Comparison of ENCODE assay signal across 10 cellular contexts in the genomic region with DNA sequence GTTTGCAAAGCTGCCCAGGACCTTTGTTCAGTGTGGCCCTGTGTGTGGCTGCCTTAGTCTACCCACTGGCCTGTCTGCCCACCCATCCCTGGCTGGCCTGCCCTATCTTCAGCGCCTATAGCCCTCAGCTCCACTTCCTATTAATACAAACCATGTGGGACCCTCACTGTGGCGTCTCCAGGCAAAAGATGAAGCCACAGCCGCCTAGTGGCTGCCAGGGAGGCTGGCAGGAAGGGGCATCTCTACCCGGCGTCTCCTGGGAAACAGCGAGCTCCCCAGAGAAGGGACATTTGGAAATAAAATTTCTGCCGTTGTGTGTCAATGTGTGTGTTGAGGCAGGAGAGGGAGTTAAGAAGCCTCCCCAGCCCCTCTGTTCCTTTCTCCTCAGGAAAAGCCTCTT. TPM values are rescaled to one million over a fixed set of nuclear protein-coding genes. Genes with fewer than 3 reads are reported as not detected.
DNase-seq lines count a peak whose midpoint lies in the region; ATAC-seq and TF ChIP-seq lines count a peak whose summit lies in the region.
"Had no signal": no experiment of that assay in that cellular context is flagged by ENCODE, and none has a peak within 500 bp of the region (broad histone marks: within the 10 kb centered on the region; RNA-seq: fewer than 3 reads in every experiment).

No MANE protein-coding gene starts in this region.

- intact Hi-C loops in A673 (cut with micrococcal nuclease; ENCODE audit: unreplicated experiment): loop anchor here (1.0 kb wide), 1 partner anchor 28 kb away; no protein-coding TSS in a partner anchor

- no peak overlapping the region for H3K4me3 ChIP-seq in A673 (ENCODE audit: low read depth, low read length, poor library complexity, severe bottlenecking)
- H3K4me3 ChIP-seq in OCI-LY3 (ENCODE audit: low read length): no peak overlapping the region
- H3K4me3 ChIP-seq in fibroblast of lung (replicated peaks in 1 of 4; ENCODE audit: control extremely low read depth in 1 of 4, insufficient read depth in 1 of 4, low read depth in 3 of 4, low read length in 4 of 4): no peak overlapping the region
- H3K4me3 ChIP-seq: skin epidermis had no signal

- TF ChIP-seq CTCF in A673 (conservative IDR thresholded peaks at IDR 0.05; ENCODE audit: low read depth, low read length): peak; percentile 67
- peak; percentile 44 for TF ChIP-seq CTCF in OCI-LY3 (IDR thresholded peaks at IDR 0.05; ENCODE audit: low read depth, low read length)
- peak; percentile 25 to 49 for TF ChIP-seq CTCF in fibroblast of lung (conservative IDR thresholded peaks at IDR 0.05 in 1 of 2, IDR thresholded peaks at IDR 0.05 in 1 of 2; ENCODE audit: low read depth in 1 of 2, low read length in 2 of 2)

- H3K36me3 ChIP-seq in A673 (ENCODE audit: insufficient read depth, low read length, poor library complexity, severe bottlenecking) (no peaks in the 10 kb centered on the region), OCI-LY3 (replicated peaks; ENCODE audit: low read depth, low read length) (peaks cover 12% of the 10 kb centered on the region), fibroblast of lung (ENCODE audit: control insufficient read depth, insufficient read depth, low read length) (no peaks in the 10 kb centered on the region)

- H3K9me3 ChIP-seq in A673 (ENCODE audit: low read depth, low read length, poor library complexity, severe bottlenecking) (no peaks in the 10 kb centered on the region), OCI-LY3 (ENCODE audit: insufficient read depth, low read length) (peaks cover 2% of the 10 kb centered on the region; the same call in 1 of the 2 replicates), fibroblast of lung (ENCODE audit: control insufficient read depth, insufficient read depth, low read depth, low read length) (no peaks in the 10 kb centered on the region)

- no peak overlapping the region for H3K4me2 ChIP-seq in OCI-LY3 (ENCODE audit: low read length)
- no peak overlapping the region for H3K4me2 ChIP-seq in fibroblast of lung (ENCODE audit: extremely low read depth, insufficient read depth, low read length)

- H2AFZ ChIP-seq in OCI-LY3 (ENCODE audit: low read depth, low read length) (no peak overlapping the region), fibroblast of lung (ENCODE audit: low read length) (no peak overlapping the region)

- H3K27ac ChIP-seq in A673 (ENCODE audit: low read depth, low read length, poor library complexity, severe bottlenecking) (no peak overlapping the region), OCI-LY3 (ENCODE audit: low read length) (no peak overlapping the region), fibroblast of lung (ENCODE audit: insufficient read depth, low read length) (no peak overlapping the region)
- H3K27ac ChIP-seq: skin epidermis had no signal

- H4K20me1 ChIP-seq in OCI-LY3 (ENCODE audit: insufficient read depth, low read length): no peaks in the 10 kb centered on the region
- no peaks in the 10 kb centered on the region for H4K20me1 ChIP-seq in fibroblast of lung (ENCODE audit: control insufficient read depth, extremely low read depth, insufficient read depth, low read length)

- CTCF ChIA-PET in A673 (lab: Charles Lee): interaction anchor here (0.6 to 1.1 kb wide), 5 partner anchors 45 to 341 kb away, joined by 3 to 5 read pairs (median 4); no protein-coding TSS in a partner anchor

- no peak overlapping the region for H3K9ac ChIP-seq in OCI-LY3 (ENCODE audit: low read length)
- H3K9ac ChIP-seq in fibroblast of lung (ENCODE audit: insufficient read depth, low read length): no peak overlapping the region

- no peaks in the 10 kb centered on the region for H3K27me3 ChIP-seq in A673 (replicated peaks; ENCODE audit: insufficient read depth, low read depth, low read length, poor library complexity)
- H3K27me3 ChIP-seq in OCI-LY3 (ENCODE audit: low read depth, low read length): no peaks in the 10 kb centered on the region
- peaks cover 1% of the 10 kb centered on the region for H3K27me3 ChIP-seq in fibroblast of lung (ENCODE audit: control insufficient read depth, insufficient read depth, low read length)

- ATAC-seq in GM18517 (IDR thresholded peaks at IDR 0.05; ENCODE audit: unreplicated experiment) (no peak), HG02759 (IDR thresholded peaks at IDR 0.05; ENCODE audit: unreplicated experiment) (no peak), GM19324 (IDR thresholded peaks at IDR 0.05; ENCODE audit: low FRiP score, unreplicated experiment) (no peak), GM21576 (IDR thresholded peaks at IDR 0.05; ENCODE audit: unreplicated experiment) (no peak)

- H3K79me2 ChIP-seq in OCI-LY3 (ENCODE audit: low read length) (no peaks in the 10 kb centered on the region), fibroblast of lung (ENCODE audit: control insufficient read depth, insufficient read depth, low read length) (no peaks in the 10 kb centered on the region)

- DNase-seq in A673 (ENCODE audit: low spot score) (peak; percentile 48), ELF-1 (ENCODE audit: low read depth, low spot score) (peak; percentile 21), fibroblast of lung (ENCODE audit: low read depth in 2 of 2) (no peak)

- POLR2A ChIA-PET in A673 (lab: Charles Lee; ENCODE audit: low non-redundant PET): no interaction called here

- BruUV-seq in A673 (replicated peaks; lab: Mats Ljungman, UMichigan): no TSS peak

- no peaks in the 10 kb centered on the region for H3K4me1 ChIP-seq in A673 (ENCODE audit: insufficient read depth, low read length, poor library complexity, severe bottlenecking)
- no peaks in the 10 kb centered on the region for H3K4me1 ChIP-seq in OCI-LY3 (ENCODE audit: low read length)
- H3K4me1 ChIP-seq in fibroblast of lung (ENCODE audit: control insufficient read depth, extremely low read depth, insufficient read depth, low read length): peaks cover 2% of the 10 kb centered on the region

RNA-seq across cellular contexts. Expression of gene NEUROD2, which starts 31.5 kb away (rescaled TPM):
- total RNA-seq in A673 (2021) (not detected in 2 replicates), fibroblast of lung (not detected in 2 replicates)
- polyA plus RNA-seq in fibroblast of lung: not detected in 2 replicates
- polyA plus RNA-seq in fibroblast of lung (2012): not detected in 2 replicates
- not detected in 2 replicates for polyA minus RNA-seq in fibroblast of lung (ENCODE audit: low replicate concordance)
- total RNA-seq: dermis microvascular lymphatic vessel endothelial cell had no signal

RNA-seq across cellular contexts. Expression of gene PPP1R1B, which starts 50.6 kb away (rescaled TPM):
- total RNA-seq in A673 (2021) (8.2 and 11.7 TPM in 2 replicates), fibroblast of lung (under 0.01 and 0.26 TPM in 2 replicates)
- 0.05 TPM in 1 of 2 replicates, not detected in the other for polyA plus RNA-seq in fibroblast of lung
- 0.08 TPM in 1 of 2 replicates, not detected in the other for polyA plus RNA-seq in fibroblast of lung (2012)
- not detected in 2 replicates for polyA minus RNA-seq in fibroblast of lung (ENCODE audit: low replicate concordance)
- total RNA-seq: dermis microvascular lymphatic vessel endothelial cell had no signal

Comparison
In these comparisons a context has a peak if more than half of its experiments do, and no peak if none do; other contexts are left out.
1. DNase-seq: peak in A673 (single experiment) and ELF-1 (single experiment); none in fibroblast of lung (0 of 2).
2. Peak in every context shown above with its lines, with median percentiles within 50 percentile points of each other: CTCF ChIP-seq.